Comparison of ENCODE assay signal across 30 cellular contexts in genomic region chr20:63062188-63063140, GRCh38. TPM values are rescaled to one million over a fixed set of nuclear protein-coding genes. Genes with fewer than 3 reads are reported as not detected.
DNase-seq lines count a peak whose midpoint lies in the region; ATAC-seq, FAIRE-seq and TF ChIP-seq lines count a peak whose summit lies in the region.
"Had no signal": no experiment of that assay in that cellular context is flagged by ENCODE, and none has a peak within 500 bp of the region (broad histone marks: within the 10 kb centered on the region; RNA-seq: fewer than 3 reads in every experiment).

No MANE protein-coding gene starts in this region.

- H2BK5ac ChIP-seq in H9 (ENCODE audit: insufficient read length, low read length): no peak overlapping the region

- H2BK15ac ChIP-seq in H9 (ENCODE audit: low read depth, low read length): no peak overlapping the region

- H4K20me1 ChIP-seq in HepG2 (ENCODE audit: insufficient read depth, low read length) (peaks cover 7% of the 10 kb centered on the region), H9 (ENCODE audit: control insufficient read depth, insufficient read depth, insufficient read length) (peaks cover 2% of the 10 kb centered on the region)

- POLR2A ChIA-PET in HepG2 (lab: Yijun Ruan, JAX): no interaction called here
- POLR2A ChIA-PET in CD4-positive, alpha-beta memory T cell (lab: Charles Lee; ENCODE audit: partially characterized antibody): no interaction called here

- no peak overlapping the region for H3T11ph ChIP-seq in H9 (ENCODE audit: low read length)

- H3K36me3 ChIP-seq in right lobe of liver: no peaks in the 10 kb centered on the region
- no peaks in the 10 kb centered on the region for H3K36me3 ChIP-seq in HepG2 (replicated peaks in 1 of 2; ENCODE audit: control insufficient read depth in 1 of 2, insufficient read depth in 2 of 2, low read length in 2 of 2)
- no peaks in the 10 kb centered on the region for H3K36me3 ChIP-seq in CD4-positive, alpha-beta memory T cell (ENCODE audit: insufficient read depth, low read length)
- H3K36me3 ChIP-seq: ascending aorta; BLaER1 treated with 17β-estradiol and CSF1 and Interleukin-3, amounts not matched to agents 10 nM and 100 nM; esophagus muscularis mucosa; MG63 had no signal

- H3K4me3 ChIP-seq in right lobe of liver: no peak overlapping the region
- H3K4me3 ChIP-seq in HepG2 (replicated peaks in 1 of 3; ENCODE audit: insufficient read depth in 1 of 3, low read depth in 2 of 3, low read length in 3 of 3): no peak overlapping the region
- H3K4me3 ChIP-seq in CD4-positive, alpha-beta memory T cell (ENCODE audit: low read length in 2 of 2): no peak overlapping the region
- H3K4me3 ChIP-seq: ascending aorta; BLaER1 treated with 17β-estradiol and CSF1 and Interleukin-3, amounts not matched to agents 10 nM and 100 nM; coronary artery; esophagus muscularis mucosa; MG63 had no signal

- no peak overlapping the region for H2BK12ac ChIP-seq in H9 (ENCODE audit: insufficient read length, low read depth, low read length)

- no peak overlapping the region for H3K9ac ChIP-seq in HepG2 (ENCODE audit: insufficient read depth, low read depth, low read length)
- no peak overlapping the region for H3K9ac ChIP-seq in H9 (ENCODE audit: extremely low read depth, insufficient read length, low read length)
- H3K9ac ChIP-seq: BLaER1 treated with 17β-estradiol and CSF1 and Interleukin-3, amounts not matched to agents 10 nM and 100 nM; KMS-11 had no signal

- intact Hi-C loops in right lobe of liver (cut with DNase I): loop anchor here in 1 of 2 donors (5.0 kb wide), 1 partner anchor 115 kb away; no protein-coding TSS in a partner anchor
- intact Hi-C loops in HepG2 (cut with micrococcal nuclease; ENCODE audit: unreplicated experiment): no loop called here
- intact Hi-C loops in CD4-positive, alpha-beta memory T cell (cut with micrococcal nuclease): no loop called here

- H3K36me3 Mint-ChIP-seq in CD4-positive, alpha-beta memory T cell: no peaks in the 10 kb centered on the region
- H3K36me3 Mint-ChIP-seq in H9 (ENCODE audit: insufficient read depth in 1 of 3, low read depth in 3 of 3): no peaks in the 10 kb centered on the region; a peak in 1 of 7 replicates
- H3K36me3 Mint-ChIP-seq: activated naive CD8-positive, alpha-beta T cell; memory B cell; stimulated activated effector memory CD8-positive, alpha-beta T cell treated with anti-CD3 and anti-CD28 coated beads, Interleukin-12 subunit alpha, Interleukin-12 subunit beta, amount 100 ng/mL, for 72 hours had no signal

- no peak overlapping the region for H2BK20ac ChIP-seq in H9 (ENCODE audit: low read depth, low read length, poor library complexity, severe bottlenecking)

- H4K5ac ChIP-seq in H9 (ENCODE audit: insufficient read length, low read depth, low read length): no peak overlapping the region

- in situ Hi-C loops in HepG2 (cut with HindIII; ENCODE audit: extremely low pct_ligation_motif_present, low pct_unique_long_range_greater_than_20kb): no loop called here

- FAIRE-seq in HepG2 (lab: Jason Lieb, UNC): no peak
- FAIRE-seq: H54, TTC549 had no signal

- TF ChIP-seq CTCF in right lobe of liver (IDR thresholded peaks at IDR 0.05) (no peak), HepG2 (CRISPR knock-in tag; IDR thresholded peaks at IDR 0.05) (no peak), H9 (conservative IDR thresholded peaks at IDR 0.05) (no peak)

- CTCF ChIA-PET in HepG2 (lab: Yijun Ruan, JAX; ENCODE audit: low intra/inter-chr PET ratio, low total read pairs): no interaction called here
- CTCF ChIA-PET in CD4-positive, alpha-beta memory T cell (lab: Charles Lee; ENCODE audit: partially characterized antibody): interaction anchor here (0.9 kb wide), 1 partner anchor 118 kb away, joined by 3 read pairs; no protein-coding TSS in a partner anchor

- no peaks in the 10 kb centered on the region for H3K4me1 ChIP-seq in right lobe of liver
- peaks cover 11% of the 10 kb centered on the region for H3K4me1 ChIP-seq in HepG2 (ENCODE audit: insufficient read depth, low read length)
- H3K4me1 ChIP-seq in CD4-positive, alpha-beta memory T cell (ENCODE audit: insufficient read depth, low read length): no peaks in the 10 kb centered on the region
- H3K4me1 ChIP-seq in H9 (ENCODE audit: insufficient read depth, low read length): no peaks in the 10 kb centered on the region
- H3K4me1 ChIP-seq: ascending aorta, esophagus muscularis mucosa, foreskin keratinocyte had no signal

- H3K4me2 ChIP-seq in HepG2 (ENCODE audit: low read depth, low read length) (no peak overlapping the region), H9 (ENCODE audit: insufficient read depth, insufficient read length, low read length) (no peak overlapping the region)
- H3K4me2 ChIP-seq: KMS-11 had no signal

- no peak overlapping the region for H3K27ac Mint-ChIP-seq in CD4-positive, alpha-beta memory T cell
- H3K27ac Mint-ChIP-seq in H9: no peak overlapping the region
- H3K27ac Mint-ChIP-seq: activated naive CD8-positive, alpha-beta T cell; activated T-helper 1 cell treated with anti-CD3 and anti-CD28 coated beads, Interleukin-12 subunit alpha, Interleukin-12 subunit beta, Interleukin-2, Interleukin-4 antibody, amounts not matched to agents 30 ng/mL and 10 ng/mL and 1 ng/mL, durations not matched to agents 14 hours and 24 hours and 36 hours; memory B cell; stimulated activated effector memory CD8-positive, alpha-beta T cell treated with anti-CD3 and anti-CD28 coated beads, Interleukin-12 subunit alpha, Interleukin-12 subunit beta, amount 100 ng/mL, for 72 hours; T-helper 17 cell had no signal

- H3K4me3 Mint-ChIP-seq in CD4-positive, alpha-beta memory T cell: no peak overlapping the region
- no peak overlapping the region for H3K4me3 Mint-ChIP-seq in H9
- H3K4me3 Mint-ChIP-seq: activated naive CD8-positive, alpha-beta T cell; activated T-helper 1 cell treated with anti-CD3 and anti-CD28 coated beads, Interleukin-12 subunit alpha, Interleukin-12 subunit beta, Interleukin-2, Interleukin-4 antibody, amounts not matched to agents 30 ng/mL and 10 ng/mL and 1 ng/mL, durations not matched to agents 14 hours and 24 hours and 36 hours; memory B cell; neural crest cell; stimulated activated effector memory CD8-positive, alpha-beta T cell treated with anti-CD3 and anti-CD28 coated beads, Interleukin-12 subunit alpha, Interleukin-12 subunit beta, amount 100 ng/mL, for 72 hours; T-helper 17 cell had no signal

- no peak overlapping the region for H2AK5ac ChIP-seq in H9 (ENCODE audit: insufficient read length, low read length)

- H3K79me2 ChIP-seq in HepG2 (ENCODE audit: insufficient read depth, low read length): no peaks in the 10 kb centered on the region
- H3K79me2 ChIP-seq in H9 (ENCODE audit: insufficient read depth, low read length): no peaks in the 10 kb centered on the region

- H3K4me1 Mint-ChIP-seq in CD4-positive, alpha-beta memory T cell: peaks cover 0 to 5% (median 0%) of the 10 kb centered on the region in 4 donors
- H3K4me1 Mint-ChIP-seq in H9: peaks cover 2 to 8% of the 10 kb centered on the region in 2 experiments
- H3K4me1 Mint-ChIP-seq: memory B cell; stimulated activated effector memory CD8-positive, alpha-beta T cell treated with anti-CD3 and anti-CD28 coated beads, Interleukin-12 subunit alpha, Interleukin-12 subunit beta, amount 100 ng/mL, for 72 hours had no signal

- no peaks in the 10 kb centered on the region for H3K9me3 ChIP-seq in right lobe of liver
- no peaks in the 10 kb centered on the region for H3K9me3 ChIP-seq in HepG2 (ENCODE audit: low read length)
- no peaks in the 10 kb centered on the region for H3K9me3 ChIP-seq in CD4-positive, alpha-beta memory T cell (ENCODE audit: control insufficient read depth in 1 of 2, low read length in 2 of 2)
- H3K9me3 ChIP-seq in H9 (ENCODE audit: control insufficient read depth, low read depth, low read length): no peaks in the 10 kb centered on the region
- H3K9me3 ChIP-seq: ascending aorta; BLaER1 treated with 17β-estradiol and CSF1 and Interleukin-3, amounts not matched to agents 10 nM and 100 nM; esophagus muscularis mucosa had no signal

- TF ChIP-seq RAD21 in HepG2 (CRISPR knock-in tag; IDR thresholded peaks at IDR 0.05): no peak

- H3K23ac ChIP-seq in H9 (ENCODE audit: insufficient read length, low read depth, low read length): no peak overlapping the region

- H4K91ac ChIP-seq in H9 (ENCODE audit: insufficient read length, low read depth, low read length): no peak overlapping the region

- no peak overlapping the region for H2BK120ac ChIP-seq in H9 (ENCODE audit: low read depth, low read length, poor library complexity, severe bottlenecking)

- peaks cover 12 to 20% of the 10 kb centered on the region in 2 donors for H3K27me3 Mint-ChIP-seq in CD4-positive, alpha-beta memory T cell
- peaks cover 14% of the 10 kb centered on the region for H3K27me3 Mint-ChIP-seq in H9 (ENCODE audit: low read depth)

- H3K27me3 ChIP-seq in right lobe of liver (no peaks in the 10 kb centered on the region), HepG2 (ENCODE audit: control insufficient read depth in 1 of 2, insufficient read depth in 2 of 2, low read length in 2 of 2) (peaks cover 25 to 99% of the 10 kb centered on the region in 2 experiments), H9 (ENCODE audit: insufficient read depth, low read length) (no peaks in the 10 kb centered on the region; the same call in 1 of the 2 replicates)
- H3K27me3 ChIP-seq in CD4-positive, alpha-beta memory T cell (ENCODE audit: insufficient read depth, low read length): no peaks in the 10 kb centered on the region
- H3K27me3 ChIP-seq: ascending aorta, foreskin keratinocyte had no signal

- H3K56ac ChIP-seq in H9 (ENCODE audit: insufficient read length, low read depth, low read length): no peak overlapping the region

- ATAC-seq in right lobe of liver (no peak), HepG2 (no peak)
- ATAC-seq: foreskin keratinocyte; PC-3; stimulated activated effector memory CD8-positive, alpha-beta T cell treated with anti-CD3 and anti-CD28 coated beads, Interleukin-12 subunit alpha, Interleukin-12 subunit beta, amount 100 ng/mL, for 72 hours; T-helper 17 cell had no signal

- BruUV-seq in HepG2 (replicated peaks; lab: Mats Ljungman, UMichigan): no TSS peak

- TF ChIP-seq EP300 in HepG2 (IDR thresholded peaks at IDR 0.05; ENCODE audit: low read depth in 2 of 2, low read length in 2 of 2) (no peak), HepG2 (CRISPR knock-in tag; IDR thresholded peaks at IDR 0.05; ENCODE audit: borderline replicate concordance) (no peak)

- H4K8ac ChIP-seq in H9 (replicated peaks; ENCODE audit: insufficient read length, low read depth, low read length): no peak overlapping the region

- H3K27ac ChIP-seq in right lobe of liver (no peak overlapping the region), HepG2 (ENCODE audit: extremely low read length, insufficient read depth, low read length) (no peak overlapping the region), H9 (ENCODE audit: insufficient read length, low read depth, low read length) (no peak overlapping the region)
- H3K27ac ChIP-seq in CD4-positive, alpha-beta memory T cell (ENCODE audit: low read depth, low read length): no peak overlapping the region
- H3K27ac ChIP-seq: ascending aorta, coronary artery, esophagus muscularis mucosa, foreskin keratinocyte, KMS-11 had no signal

- H3K18ac ChIP-seq in H9 (ENCODE audit: insufficient read length, low read depth, low read length): no peak overlapping the region

- peaks cover 0 to 2% (median 0%) of the 10 kb centered on the region in 8 donors for H3K9me3 Mint-ChIP-seq in CD4-positive, alpha-beta memory T cell
- peaks cover 6% of the 10 kb centered on the region in 2 experiments; a peak in 4 of 5 replicates for H3K9me3 Mint-ChIP-seq in H9
- H3K9me3 Mint-ChIP-seq: memory B cell; stimulated activated effector memory CD8-positive, alpha-beta T cell treated with anti-CD3 and anti-CD28 coated beads, Interleukin-12 subunit alpha, Interleukin-12 subunit beta, amount 100 ng/mL, for 72 hours had no signal

- H2AFZ ChIP-seq in HepG2 (ENCODE audit: low read length) (no peak overlapping the region), H9 (ENCODE audit: low read length) (no peak overlapping the region)

- H3K4ac ChIP-seq in H9 (ENCODE audit: low read depth, low read length): no peak overlapping the region

- no peaks in the 10 kb centered on the region for H3K79me1 ChIP-seq in H9 (ENCODE audit: insufficient read depth, low read depth, low read length, poor library complexity, severe bottlenecking)

- TF ChIP-seq POLR2A in right lobe of liver (IDR thresholded peaks at IDR 0.05) (no peak), HepG2 (IDR thresholded peaks at IDR 0.05; ENCODE audit: insufficient read depth in 1 of 2, low read depth in 2 of 2, low read length in 2 of 2) (no peak)

- 54% methylated on average over 12 of the region's 23 CpGs for WGBS in right lobe of liver (ENCODE audit: insufficient coverage, low coverage, low lambda C conversion rate, missing lambda C conversion rate)
- WGBS in HepG2 (ENCODE audit: low lambda C conversion rate): 19% methylated on average over 23 of the region's 23 CpGs
- WGBS in H9 (ENCODE audit: extremely low coverage, insufficient read length, low lambda C conversion rate): no CpG with 5 or more reads among the region's 23 CpGs

- no peak overlapping the region for H3K14ac ChIP-seq in H9 (ENCODE audit: insufficient read depth, low read length)

- no peaks in the 10 kb centered on the region for H3K23me2 ChIP-seq in H9 (ENCODE audit: insufficient read length, low read depth, low read length, poor library complexity, severe bottlenecking)

- DNase-seq in right lobe of liver: peak; percentile 3 to 23 (median 22)
- DNase-seq in HepG2 (ENCODE audit: low spot score): no peak
- peak; percentile 22 for DNase-seq in ecto neural progenitor cell (ENCODE audit: low spot score)
- DNase-seq in mesenteric fat pad (ENCODE audit: low spot score): peak; percentile 73
- no peak for DNase-seq in CD4-positive, alpha-beta memory T cell
- DNase-seq in NCI-H128 (lab: John Stamatoyannopoulos, UW; ENCODE audit: unreplicated experiment): no peak
- no peak for DNase-seq in H9
- DNase-seq: activated CD4-positive, alpha-beta T cell treated with anti-CD3 and anti-CD28 coated beads, Interleukin-2, amount 50 U/mL, for 48 hours; foreskin keratinocyte; MG63; NCI-H1417 treated with DMSO at 0.1 percent for 48 hours; NCI-H2081; NCI-H2227 treated with DMSO at 0.1 percent for 48 hours; NCI-H526; PC-3; SHP77; T-helper 17 cell; trophoblast cell had no signal

RNA-seq across cellular contexts. Expression of gene BHLHE23, which starts 55.7 kb away (rescaled TPM):
- total RNA-seq in right lobe of liver (not detected), HepG2 (2016; rRNA removed; fragmentation: Illumina TruSeq; extraction: Trizol) (not detected in 2 replicates), mesenteric fat pad (not detected), H9 (2021) (0.22 and 0.35 TPM in 2 replicates)
- not detected in 2 replicates for total RNA-seq in HepG2 (2016; cell fraction: cytosol; rRNA removed; fragmentation: Illumina TruSeq; extraction: Trizol; ENCODE audit: low read depth)
- total RNA-seq in HepG2 (2016; cell fraction: insoluble cytoplasmic fraction; rRNA removed; fragmentation: Illumina TruSeq; extraction: Trizol): not detected in 2 replicates
- not detected in 2 replicates for total RNA-seq in HepG2 (2016; cell fraction: membrane; rRNA removed; fragmentation: Illumina TruSeq; extraction: Trizol)
- total RNA-seq in HepG2 (2016; cell fraction: nucleus; rRNA removed; fragmentation: Illumina TruSeq; extraction: Trizol): not detected in 2 replicates
- not detected in 2 replicates for polyA plus RNA-seq in HepG2 (2011; rRNA removed)
- not detected in 2 replicates for polyA plus RNA-seq in HepG2 (2011; cell fraction: cytosol; rRNA removed)
- not detected in 2 replicates for polyA plus RNA-seq in HepG2 (2011; cell fraction: nucleus; rRNA removed)
- polyA plus RNA-seq in HepG2 (2012): not detected in 2 replicates
- polyA plus RNA-seq in HepG2 (2016; cell fraction: cytosol; fragmentation: Illumina TruSeq; extraction: Trizol; ENCODE audit: low read depth): not detected in 2 replicates
- polyA plus RNA-seq in HepG2 (2016; cell fraction: insoluble cytoplasmic fraction; fragmentation: Illumina TruSeq; extraction: Trizol; ENCODE audit: low read depth): not detected in 2 replicates
- polyA plus RNA-seq in HepG2 (2016; cell fraction: membrane; fragmentation: Illumina TruSeq; extraction: Trizol; ENCODE audit: low read depth): not detected in 2 replicates
- polyA plus RNA-seq in HepG2 (2016; cell fraction: nucleus; fragmentation: Illumina TruSeq; extraction: Trizol; ENCODE audit: insufficient read depth, low read depth): not detected in 2 replicates
- polyA minus RNA-seq in HepG2 (2011; rRNA and poly(A)+ RNA removed; ENCODE audit: low replicate concordance): not detected in 2 replicates
- polyA minus RNA-seq in HepG2 (2011; cell fraction: cytosol; rRNA and poly(A)+ RNA removed): not detected in 2 replicates
- polyA minus RNA-seq in HepG2 (2011; cell fraction: nucleus; rRNA and poly(A)+ RNA removed): not detected in 2 replicates
- total RNA-seq in CD4-positive, alpha-beta memory T cell: not detected
- not detected for polyA plus RNA-seq in CD4-positive, alpha-beta memory T cell
- total RNA-seq: activated T-helper 1 cell treated with anti-CD3 and anti-CD28 coated beads, Interleukin-12 subunit alpha, Interleukin-12 subunit beta, Interleukin-2, Interleukin-4 antibody, amounts not matched to agents 30 ng/mL and 10 ng/mL and 1 ng/mL, durations not matched to agents 14 hours and 24 hours and 36 hours; ascending aorta; esophagus muscularis mucosa; foreskin keratinocyte; neural crest cell; PC-3; T-helper 17 cell had no signal
- polyA plus RNA-seq: foreskin keratinocyte had no signal

Comparison
In these comparisons a context has a peak if more than half of its experiments do, and no peak if none do; other contexts are left out.
1. DNase-seq: peak in right lobe of liver (3 of 3), ecto neural progenitor cell (single experiment) and mesenteric fat pad (single experiment); none in HepG2 (single experiment), CD4-positive, alpha-beta memory T cell (0 of 5), NCI-H128 (single experiment) and H9 (single experiment).